1 cellular context compared by ENCODE assay signal in genomic region chr6:28914941-28915340, GRCh38.
A peak's percentile ranks its signal among the peaks of the same experiment; 100 is the strongest.
TF ChIP-seq lines count a peak whose summit lies in the region.

No MANE protein-coding gene starts in this region.

TF ChIP-seq in HepG2, 621 proteins besides CTCF, POLR2A, EP300 and RAD21:
- TF ChIP-seq RBFOX2 (IDR thresholded peaks at IDR 0.05; ENCODE audit: low read depth, low read length) (peak; percentile 5; the same call in 1 of the 2 replicates), ZNF354B (CRISPR knock-in tag; IDR thresholded peaks at IDR 0.05) (no peak)
